ENCODE assay signal across 9 cellular contexts in genomic region chr6:52522655-52523054, GRCh38. TPM values are rescaled to one million over a fixed set of nuclear protein-coding genes. Genes with fewer than 3 reads are reported as not detected.
A peak's percentile ranks its signal among the peaks of the same experiment; 100 is the strongest.
DNase-seq lines count a peak whose midpoint lies in the region; ATAC-seq and TF ChIP-seq lines count a peak whose summit lies in the region.
"Had no signal": no experiment of that assay in that cellular context is flagged by ENCODE, and none has a peak within 500 bp of the region (broad histone marks: within the 10 kb centered on the region; RNA-seq: fewer than 3 reads in every experiment).

No MANE protein-coding gene starts in this region.

- ATAC-seq in SK-N-SH treated with all-trans-retinoic acid at 6 μM for 48 hours (peak; percentile 37), Right ventricle myocardium superior (ENCODE audit: poor library complexity) (peak; percentile 6), sciatic nerve (peak; percentile 54)

- H3K9me3 Mint-ChIP-seq in activated CD4-positive, alpha-beta T cell treated with anti-CD3 and anti-CD28 coated beads, Interleukin-2, amount 10 ng/mL, durations not matched to agents 24 days and 14 days: no peaks in the 10 kb centered on the region
- H3K9me3 Mint-ChIP-seq: activated naive CD8-positive, alpha-beta T cell treated with anti-CD3 and anti-CD28 coated beads, Interleukin-2, amount 10 ng/mL, durations not matched to agents 7 days and 5 days had no signal

- DNase-seq in Daoy (ENCODE audit: low read depth): peak; percentile 50
- no peak for DNase-seq in Right ventricle myocardium superior
- DNase-seq in sciatic nerve (ENCODE audit: low spot score): no peak
- no peak for DNase-seq in central memory CD4-positive, alpha-beta T cell
- no peak for DNase-seq in posterior vena cava (ENCODE audit: low spot score)
- no peak for DNase-seq in kidney glomerular epithelial cell (lab: John Stamatoyannopoulos, UW)
- no peak for DNase-seq in activated CD4-positive, alpha-beta T cell treated with anti-CD3 and anti-CD28 coated beads, Interleukin-2, amount 10 ng/mL, durations not matched to agents 24 days and 14 days
- DNase-seq: activated naive CD8-positive, alpha-beta T cell treated with anti-CD3 and anti-CD28 coated beads, Interleukin-2, amount 10 ng/mL, durations not matched to agents 7 days and 5 days had no signal

- intact Hi-C loops in Right ventricle myocardium superior (cut with DNase I) (no loop called here), sciatic nerve (cut with DNase I) (no loop called here), posterior vena cava (cut with DNase I) (no loop called here)
- intact Hi-C loops in activated CD4-positive, alpha-beta T cell treated with anti-CD3 and anti-CD28 coated beads, Interleukin-2, amount 10 ng/mL, durations not matched to agents 24 days and 14 days (cut with micrococcal nuclease): no loop called here

- H3K27me3 Mint-ChIP-seq in activated CD4-positive, alpha-beta T cell treated with anti-CD3 and anti-CD28 coated beads, Interleukin-2, amount 10 ng/mL, durations not matched to agents 24 days and 14 days: no peaks in the 10 kb centered on the region
- H3K27me3 Mint-ChIP-seq: activated naive CD8-positive, alpha-beta T cell treated with anti-CD3 and anti-CD28 coated beads, Interleukin-2, amount 10 ng/mL, durations not matched to agents 7 days and 5 days had no signal

- no peak overlapping the region for H3K4me3 Mint-ChIP-seq in activated CD4-positive, alpha-beta T cell treated with anti-CD3 and anti-CD28 coated beads, Interleukin-2, amount 10 ng/mL, durations not matched to agents 24 days and 14 days
- H3K4me3 Mint-ChIP-seq: activated naive CD8-positive, alpha-beta T cell treated with anti-CD3 and anti-CD28 coated beads, Interleukin-2, amount 10 ng/mL, durations not matched to agents 7 days and 5 days had no signal

- peaks cover 6% of the 10 kb centered on the region for H3K4me1 Mint-ChIP-seq in activated CD4-positive, alpha-beta T cell treated with anti-CD3 and anti-CD28 coated beads, Interleukin-2, amount 10 ng/mL, durations not matched to agents 24 days and 14 days
- H3K4me1 Mint-ChIP-seq: activated naive CD8-positive, alpha-beta T cell treated with anti-CD3 and anti-CD28 coated beads, Interleukin-2, amount 10 ng/mL, durations not matched to agents 7 days and 5 days had no signal

- no peak overlapping the region for H3K27ac Mint-ChIP-seq in activated CD4-positive, alpha-beta T cell treated with anti-CD3 and anti-CD28 coated beads, Interleukin-2, amount 10 ng/mL, durations not matched to agents 24 days and 14 days
- H3K27ac Mint-ChIP-seq: activated naive CD8-positive, alpha-beta T cell treated with anti-CD3 and anti-CD28 coated beads, Interleukin-2, amount 10 ng/mL, durations not matched to agents 7 days and 5 days had no signal

- no peaks in the 10 kb centered on the region for H3K36me3 Mint-ChIP-seq in activated CD4-positive, alpha-beta T cell treated with anti-CD3 and anti-CD28 coated beads, Interleukin-2, amount 10 ng/mL, durations not matched to agents 24 days and 14 days (ENCODE audit: low read depth)
- H3K36me3 Mint-ChIP-seq: activated naive CD8-positive, alpha-beta T cell treated with anti-CD3 and anti-CD28 coated beads, Interleukin-2, amount 10 ng/mL, durations not matched to agents 7 days and 5 days had no signal

TF ChIP-seq in SK-N-SH treated with all-trans-retinoic acid at 6 μM for 48 hours, 23 proteins besides CTCF, POLR2A, EP300 and RAD21:
- TF ChIP-seq CSRNP3 (CRISPR knock-in tag; IDR thresholded peaks at IDR 0.05) (no peak), ZFP30 (CRISPR knock-in tag; IDR thresholded peaks at IDR 0.05) (no peak), PATZ1 (CRISPR knock-in tag; IDR thresholded peaks at IDR 0.05; ENCODE audit: borderline replicate concordance) (no peak), ZNF70 (CRISPR knock-in tag; IDR thresholded peaks at IDR 0.05) (no peak), ZNF8 (CRISPR knock-in tag; IDR thresholded peaks at IDR 0.05) (no peak), POU6F1 (CRISPR knock-in tag; IDR thresholded peaks at IDR 0.05; ENCODE audit: borderline replicate concordance, low read depth) (no peak), BACH2 (CRISPR knock-in tag; IDR thresholded peaks at IDR 0.05; ENCODE audit: borderline replicate concordance) (no peak), CREB5 (CRISPR knock-in tag; IDR thresholded peaks at IDR 0.05; ENCODE audit: low read depth) (no peak)
TF ChIP-seq in SK-N-SH treated with all-trans-retinoic acid at 6 μM for 48 hours: peak in this region for 0.

RNA-seq across cellular contexts. Expression of gene TRAM2, which starts 54.2 kb away (rescaled TPM):
- total RNA-seq in Daoy (2014; rRNA removed; shearing (Covaris generic)): 31.3 and 39.1 TPM in 2 replicates
- 11.0 TPM for total RNA-seq in Right ventricle myocardium superior
- total RNA-seq in sciatic nerve: 18.6 TPM
- 10 to 100 TPM; 40.8 to 46.9 TPM for total RNA-seq in posterior vena cava
- 2.6 TPM in 2 replicates for total RNA-seq in activated CD4-positive, alpha-beta T cell treated with anti-CD3 and anti-CD28 coated beads, Interleukin-2, amount 10 ng/mL, durations not matched to agents 24 days and 14 days
